In genomic region chr1:179083031-179083345, GRCh38 we compare ENCODE assay signal across 8 cellular contexts. TPM values are rescaled to one million over a fixed set of nuclear protein-coding genes. Genes with fewer than 3 reads are reported as not detected.
DNase-seq lines count a peak whose midpoint lies in the region; ATAC-seq and TF ChIP-seq lines count a peak whose summit lies in the region.

No MANE protein-coding gene starts in this region.

- no peaks in the 10 kb centered on the region for H3K9me3 Mint-ChIP-seq in CD14-positive monocyte
- no peaks in the 10 kb centered on the region for H3K9me3 Mint-ChIP-seq in activated naive CD4-positive, alpha-beta T cell treated with anti-CD3 and anti-CD28 coated beads, Interleukin-2, amount 10 ng/mL, durations not matched to agents 7 days and 5 days
- no peaks in the 10 kb centered on the region for H3K9me3 Mint-ChIP-seq in immature natural killer cell

- H3K27ac Mint-ChIP-seq in CD14-positive monocyte (peak overlapping the region; percentile 71 to 94 (median 90)), immature natural killer cell (peak overlapping the region; percentile 74 to 94 (median 91))
- H3K27ac Mint-ChIP-seq in activated naive CD4-positive, alpha-beta T cell treated with anti-CD3 and anti-CD28 coated beads, Interleukin-2, amount 10 ng/mL, durations not matched to agents 7 days and 5 days = peak overlapping the region; percentile 91

- H3K4me1 ChIP-seq in HUES64 (ENCODE audit: insufficient read depth, low read length) = peaks cover 9% of the 10 kb centered on the region
- peaks cover 13% of the 10 kb centered on the region for H3K4me1 ChIP-seq in testis

- H3K4me1 Mint-ChIP-seq in CD14-positive monocyte = peaks cover 35% of the 10 kb centered on the region
- peaks cover 36% of the 10 kb centered on the region for H3K4me1 Mint-ChIP-seq in activated naive CD4-positive, alpha-beta T cell treated with anti-CD3 and anti-CD28 coated beads, Interleukin-2, amount 10 ng/mL, durations not matched to agents 7 days and 5 days
- H3K4me1 Mint-ChIP-seq in immature natural killer cell = peaks cover 32 to 40% of the 10 kb centered on the region in 2 donors

- H3K36me3 Mint-ChIP-seq in CD14-positive monocyte (peaks cover 16 to 36% of the 10 kb centered on the region in 2 donors), immature natural killer cell (peaks cover 0 to 5% (median 0%) of the 10 kb centered on the region in 3 donors)
- peaks cover 16% of the 10 kb centered on the region for H3K36me3 Mint-ChIP-seq in activated naive CD4-positive, alpha-beta T cell treated with anti-CD3 and anti-CD28 coated beads, Interleukin-2, amount 10 ng/mL, durations not matched to agents 7 days and 5 days

- no peak overlapping the region for H3K9ac ChIP-seq in HUES64 (ENCODE audit: low read depth, low read length)

- no peak for TF ChIP-seq POLR2A in testis (IDR thresholded peaks at IDR 0.05)

- H3K27me3 ChIP-seq in HUES64 (ENCODE audit: insufficient read depth, low read length) = peaks cover 7% of the 10 kb centered on the region; the same call in 1 of the 2 replicates
- H3K27me3 ChIP-seq in testis = no peaks in the 10 kb centered on the region

- 19% methylated on average over 3 of the region's 3 CpGs for WGBS in HUES64
- WGBS in testis, 2 donors = 0 to 11% methylated on average over 2 to 3 of the region's 3 CpGs

- H3K9me3 ChIP-seq in HUES64 (ENCODE audit: insufficient read depth, low read depth, low read length) = no peaks in the 10 kb centered on the region
- no peaks in the 10 kb centered on the region for H3K9me3 ChIP-seq in testis

- H3K36me3 ChIP-seq in HUES64 (ENCODE audit: insufficient read depth, low read length) (0 out of 2 replicates have a peak, but pooled peaks cover 2% of the 10 kb centered on the region), testis (ENCODE audit: low read depth, missing control alignments) (no peaks in the 10 kb centered on the region)

- DNase-seq in CD14-positive monocyte (ENCODE audit: low spot score) (no peak), immature natural killer cell (peak in 1 of 3 donors; percentile 9), testis (no peak), dedifferentiated amniotic fluid mesenchymal stem cell (ENCODE audit: extremely low spot score) (no peak)
- no peak for DNase-seq in activated naive CD4-positive, alpha-beta T cell treated with anti-CD3 and anti-CD28 coated beads, Interleukin-2, amount 10 ng/mL, durations not matched to agents 7 days and 5 days

- CTCF ChIA-PET in activated naive CD4-positive, alpha-beta T cell treated with anti-CD3 and anti-CD28 coated beads, Interleukin-2, amount 10 ng/mL, durations not matched to agents 7 days and 5 days (lab: Charles Lee) = interaction anchor here (0.9 to 3.6 kb wide), 3 partner anchors 38 to 285 kb away, joined by 3 to 23 read pairs (median 3); partner anchors contain the start of gene SOAT1

- no peak for ATAC-seq in GM18870 (IDR thresholded peaks at IDR 0.05; ENCODE audit: unreplicated experiment)
- ATAC-seq in GM21367 (IDR thresholded peaks at IDR 0.05; ENCODE audit: unreplicated experiment) = no peak

- H3K4me3 Mint-ChIP-seq in CD14-positive monocyte (peak overlapping the region; percentile 96 to 98), immature natural killer cell (peak overlapping the region; percentile 95 to 98 (median 96))
- H3K4me3 Mint-ChIP-seq in activated naive CD4-positive, alpha-beta T cell treated with anti-CD3 and anti-CD28 coated beads, Interleukin-2, amount 10 ng/mL, durations not matched to agents 7 days and 5 days = peak overlapping the region; percentile 91

- H3K27me3 Mint-ChIP-seq in CD14-positive monocyte (ENCODE audit: low read depth in 3 of 3) = peaks cover 0 to 2% (median 0%) of the 10 kb centered on the region in 3 donors
- H3K27me3 Mint-ChIP-seq in activated naive CD4-positive, alpha-beta T cell treated with anti-CD3 and anti-CD28 coated beads, Interleukin-2, amount 10 ng/mL, durations not matched to agents 7 days and 5 days = no peaks in the 10 kb centered on the region
- H3K27me3 Mint-ChIP-seq in immature natural killer cell (ENCODE audit: low read depth in 3 of 3) = peaks cover 0 to 4% (median 2%) of the 10 kb centered on the region in 3 donors

- peak overlapping the region; percentile 73 for H3K4me3 ChIP-seq in HUES64 (ENCODE audit: low read length)
- peak overlapping the region; percentile 61 to 79 for H3K4me3 ChIP-seq in testis

- TF ChIP-seq CTCF in CD14-positive monocyte (IDR thresholded peaks at IDR 0.05) (no peak), testis (IDR thresholded peaks at IDR 0.05) (no peak)

- intact Hi-C loops in CD14-positive monocyte (cut with micrococcal nuclease) (loop anchor here (5.0 kb wide), 2 partner anchors 209 to 284 kb away; partner anchors contain the start of genes AXDND1 (in 2 of the 2) and SOAT1 (in 2 of the 2)), testis (cut with DNase I; ENCODE audit: low total_unique reads) (loop anchor here (10.0 kb wide), 1 partner anchor 112 kb away; no protein-coding TSS in a partner anchor)

- H3K27ac ChIP-seq in HUES64 (ENCODE audit: low read depth, low read length) (no peak overlapping the region), testis (no peak overlapping the region)

RNA-seq across cellular contexts. Expression of gene TOR3A, which starts 1.1 kb away (rescaled TPM):
- 10 to 100 TPM; 60.9 to 67.8 TPM for polyA plus RNA-seq in CD14-positive monocyte
- polyA plus RNA-seq in HUES64 (2013, experiment 1 of 2) = 14.2 TPM
- polyA plus RNA-seq in HUES64 (2013, experiment 2 of 2) = 13.9 TPM
- polyA plus RNA-seq in immature natural killer cell = 10 to 100 TPM; 41.3 to 64.3 (median 45.2) TPM
- 10 to 100 TPM; 16.3 to 17.6 TPM for total RNA-seq in testis
- 10.1 TPM for polyA plus RNA-seq in testis (ENCODE audit: insufficient read depth, low read depth, low replicate concordance)

RNA-seq across cellular contexts. Expression of gene FAM20B, which starts 57.3 kb away (rescaled TPM):
- polyA plus RNA-seq in CD14-positive monocyte = 1 to 10 TPM; 4.0 to 4.4 TPM
- 20.0 TPM for polyA plus RNA-seq in HUES64 (2013, experiment 1 of 2)
- 24.5 TPM for polyA plus RNA-seq in HUES64 (2013, experiment 2 of 2)
- 10 to 100 TPM in 2 of 3 donors, 1 to 10 TPM in 1; 8.1 to 13.1 (median 10.9) TPM for polyA plus RNA-seq in immature natural killer cell
- total RNA-seq in testis = 10 to 100 TPM; 16.8 to 20.1 TPM
- polyA plus RNA-seq in testis (ENCODE audit: insufficient read depth, low read depth, low replicate concordance) = 22.3 TPM
